ENCODE assay signal across 11 cellular contexts in genomic region chr5:139178582-139178917, GRCh38. TPM values are rescaled to one million over a fixed set of nuclear protein-coding genes. Genes with fewer than 3 reads are reported as not detected.
DNase-seq lines count a peak whose midpoint lies in the region; ATAC-seq and TF ChIP-seq lines count a peak whose summit lies in the region.
"Had no signal": no experiment of that assay in that cellular context is flagged by ENCODE, and none has a peak within 500 bp of the region (broad histone marks: within the 10 kb centered on the region; RNA-seq: fewer than 3 reads in every experiment).

No MANE protein-coding gene starts in this region.

- no peaks in the 10 kb centered on the region for H3K27me3 ChIP-seq in cardiac muscle cell
- H3K27me3 ChIP-seq in ascending aorta, result no peaks in the 10 kb centered on the region
- no peaks in the 10 kb centered on the region for H3K27me3 ChIP-seq in muscle layer of duodenum (ENCODE audit: low read depth, low read length)
- no peaks in the 10 kb centered on the region for H3K27me3 ChIP-seq in upper lobe of left lung
- no peaks in the 10 kb centered on the region for H3K27me3 ChIP-seq in tibial nerve

- no peaks in the 10 kb centered on the region for H3K36me3 ChIP-seq in cardiac muscle cell
- H3K36me3 ChIP-seq in ascending aorta, result no peaks in the 10 kb centered on the region
- H3K36me3 ChIP-seq in muscle layer of duodenum (ENCODE audit: control insufficient read depth in 1 of 2, insufficient read depth in 2 of 2, low read length in 2 of 2), result no peaks in the 10 kb centered on the region
- no peaks in the 10 kb centered on the region for H3K36me3 ChIP-seq in upper lobe of left lung
- no peaks in the 10 kb centered on the region for H3K36me3 ChIP-seq in tibial nerve

- peaks cover 60% of the 10 kb centered on the region for H3K4me1 ChIP-seq in cardiac muscle cell (ENCODE audit: low read depth)
- peaks cover 13 to 41% of the 10 kb centered on the region in 2 donors for H3K4me1 ChIP-seq in ascending aorta
- peaks cover 34 to 42% of the 10 kb centered on the region in 2 donors for H3K4me1 ChIP-seq in muscle layer of duodenum (ENCODE audit: control insufficient read depth in 1 of 2, insufficient read depth in 2 of 2, low read length in 2 of 2)
- peaks cover 21 to 48% (median 40%) of the 10 kb centered on the region in 4 donors for H3K4me1 ChIP-seq in upper lobe of left lung
- H3K4me1 ChIP-seq in tibial nerve, result peaks cover 0 to 49% (median 39%) of the 10 kb centered on the region in 4 donors

- TF ChIP-seq CTCF in cardiac muscle cell (IDR thresholded peaks at IDR 0.05; ENCODE audit: low read depth, low read length), result no peak
- TF ChIP-seq CTCF in ascending aorta (IDR thresholded peaks at IDR 0.05), result no peak
- TF ChIP-seq CTCF in upper lobe of left lung (IDR thresholded peaks at IDR 0.05), result no peak
- no peak for TF ChIP-seq CTCF in tibial nerve (IDR thresholded peaks at IDR 0.05)

- intact Hi-C loops in cardiac septum (cut with DNase I), result loop anchor here (5.0 kb wide), 1 partner anchor 41 kb away; no protein-coding TSS in a partner anchor
- intact Hi-C loops in ascending aorta (cut with DNase I), result no loop called here

- H3K9me3 ChIP-seq in cardiac muscle cell (ENCODE audit: low read depth), result no peaks in the 10 kb centered on the region
- H3K9me3 ChIP-seq in ascending aorta, result no peaks in the 10 kb centered on the region
- H3K9me3 ChIP-seq in muscle layer of duodenum (ENCODE audit: control insufficient read depth in 1 of 2, low read length in 2 of 2), result no peaks in the 10 kb centered on the region
- no peaks in the 10 kb centered on the region for H3K9me3 ChIP-seq in upper lobe of left lung
- H3K9me3 ChIP-seq in tibial nerve, result no peaks in the 10 kb centered on the region

- no peak for DNase-seq in cardiac muscle cell (ENCODE audit: low read depth in 1 of 2, low spot score in 1 of 2)
- DNase-seq in cardiac septum (ENCODE audit: low spot score), result no peak
- no peak for DNase-seq in ascending aorta (ENCODE audit: low spot score in 2 of 2)
- no peak for DNase-seq in upper lobe of left lung
- no peak for DNase-seq in NCI-H1417 treated with DMSO at 0.1 percent for 48 hours (lab: John Stamatoyannopoulos, UW)
- no peak for DNase-seq in tibial nerve (ENCODE audit: low spot score in 2 of 2)
- DNase-seq: activated CD4-positive, alpha-beta memory T cell treated with anti-CD3 and anti-CD28 coated beads for 36 hours; KG1; stimulated activated CD4-positive, alpha-beta T cell treated with anti-CD3 and anti-CD28 coated beads, Interleukin-1b, Interleukin-23, amount 100 ng/mL, for 48 hours had no signal

- TF ChIP-seq POLR2A in upper lobe of left lung (IDR thresholded peaks at IDR 0.05), result no peak
- TF ChIP-seq POLR2A in tibial nerve (IDR thresholded peaks at IDR 0.05), result no peak

- H3K27ac ChIP-seq in cardiac muscle cell (peak overlapping the region; percentile 96), ascending aorta (peak overlapping the region; percentile 72), muscle layer of duodenum (ENCODE audit: low read length) (peak overlapping the region; percentile 31), upper lobe of left lung (peak overlapping the region; percentile 16 to 75 (median 70)), tibial nerve (peak overlapping the region in 2 of 4 donors; percentile 62 to 76)

- ATAC-seq in upper lobe of left lung (ENCODE audit: low FRiP score in 2 of 2), result no peak
- no peak for ATAC-seq in HG02973 (IDR thresholded peaks at IDR 0.05; ENCODE audit: unreplicated experiment)

- TF ChIP-seq EP300 in upper lobe of left lung (IDR thresholded peaks at IDR 0.05) (no peak), tibial nerve (IDR thresholded peaks at IDR 0.05) (no peak)

- 20% methylated on average over 3 of the region's 3 CpGs for WGBS in upper lobe of left lung, 2 donors
- WGBS in tibial nerve, 2 donors, result 8 to 21% methylated on average over 3 of the region's 3 CpGs

- H3K4me3 ChIP-seq in cardiac muscle cell (no peak overlapping the region), ascending aorta (no peak overlapping the region), muscle layer of duodenum (ENCODE audit: low read depth in 1 of 2, low read length in 2 of 2) (peak overlapping the region in 1 of 2 donors; percentile 6), upper lobe of left lung (no peak overlapping the region), tibial nerve (no peak overlapping the region)

RNA-seq across cellular contexts. Expression of gene SIL1, which starts 19.6 kb away (rescaled TPM):
- total RNA-seq in cardiac muscle cell (42.4 and 49.8 TPM in 2 replicates), cardiac septum (43.1 TPM), ascending aorta (53.4 TPM), upper lobe of left lung (10 to 100 TPM; 30.2 to 83.8 (median 51.2) TPM), tibial nerve (10 to 100 TPM; 41.4 to 63.1 (median 52.8) TPM)
- polyA plus RNA-seq in cardiac muscle cell, result 40.5 and 56.5 TPM in 2 replicates
